23 cellular contexts compared by ENCODE assay signal in the genomic region with DNA sequence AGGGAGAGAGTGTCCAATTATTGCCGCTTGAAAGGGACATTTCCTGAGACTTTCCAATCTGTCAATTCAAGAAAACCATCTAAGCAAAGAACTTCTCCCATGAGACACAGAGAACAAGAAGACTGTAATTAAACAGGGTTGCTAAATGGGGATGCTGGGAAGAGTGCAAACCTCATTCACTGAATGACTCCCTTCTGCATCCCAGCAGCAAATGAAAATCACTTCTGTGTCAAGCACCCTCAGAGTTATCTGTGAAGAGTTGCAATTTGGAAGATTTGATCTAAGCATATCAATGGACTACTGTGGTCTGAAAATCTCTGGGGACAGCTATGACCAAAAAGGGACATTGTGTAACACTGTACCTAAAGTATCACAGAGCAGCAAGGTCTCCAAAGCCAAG.
"Had no signal": no experiment of that assay in that cellular context is flagged by ENCODE, and none has a peak within 500 bp of the region (broad histone marks: within the 10 kb centered on the region; RNA-seq: fewer than 3 reads in every experiment).

No MANE protein-coding gene starts in this region.

- H3K27ac Mint-ChIP-seq: endodermal cell; nephron progenitor cell; stimulated activated naive B cell treated with anti-CD40 and anti-IgM and Interleukin-4, amounts not matched to agents 10 μg/mL and 1 μg/mL and 100 μg/mL, for 72 hours; stimulated activated naive CD8-positive, alpha-beta T cell treated with anti-CD3 and anti-CD28 coated beads, Interleukin-15, amount 100 ng/mL, for 72 hours had no signal

- H3K27me3 Mint-ChIP-seq: naive B cell; stimulated activated naive B cell treated with anti-CD40 and anti-IgM and Interleukin-4, amounts not matched to agents 10 μg/mL and 1 μg/mL and 100 μg/mL, for 72 hours; stimulated activated naive CD8-positive, alpha-beta T cell treated with anti-CD3 and anti-CD28 coated beads, Interleukin-15, amount 100 ng/mL, for 72 hours had no signal

- H3K9me3 Mint-ChIP-seq: endodermal cell; naive B cell; nephron progenitor cell; stimulated activated naive B cell treated with anti-CD40 and anti-IgM and Interleukin-4, amounts not matched to agents 10 μg/mL and 1 μg/mL and 100 μg/mL, for 72 hours; stimulated activated naive CD8-positive, alpha-beta T cell treated with anti-CD3 and anti-CD28 coated beads, Interleukin-15, amount 100 ng/mL, for 72 hours had no signal

- DNase-seq: effector CD4-positive, alpha-beta T cell; endodermal cell; heart left ventricle; hippocampal formation; left colon; left ventricle myocardium superior; mesendoderm; naive B cell; nephron progenitor cell; posterior cingulate gyrus; spleen; stimulated activated CD4-positive, alpha-beta T cell treated with anti-CD3 and anti-CD28 coated beads, Interleukin-15, amount 100 ng/mL, for 24 hours; stimulated activated CD4-positive, alpha-beta T cell treated with anti-CD3 and anti-CD28 coated beads, Interleukin-1b, Interleukin-23, amount 100 ng/mL, for 48 hours; stimulated activated CD4-positive, alpha-beta T cell treated with anti-CD3 and anti-CD28 coated beads, Interleukin-4, amount 100 ng/mL, for 24 hours; stimulated activated naive B cell treated with anti-CD40 and anti-IgM and Interleukin-4, amounts not matched to agents 10 μg/mL and 1 μg/mL and 100 μg/mL, for 72 hours; stimulated activated naive CD8-positive, alpha-beta T cell treated with anti-CD3 and anti-CD28 coated beads, Interleukin-15, amount 100 ng/mL, for 72 hours; transverse colon had no signal

- FAIRE-seq: frontal cortex, urothelium cell line had no signal

- H3K27me3 ChIP-seq: heart left ventricle, spleen, transverse colon had no signal

- H3K4me3 ChIP-seq: coronary artery, heart left ventricle, lung, spleen, thoracic aorta, transverse colon had no signal

- ATAC-seq: heart left ventricle; left colon; left ventricle myocardium superior; sciatic nerve; stimulated activated naive B cell treated with anti-CD40 and anti-IgM and Interleukin-4, amounts not matched to agents 10 μg/mL and 1 μg/mL and 100 μg/mL, for 72 hours; stimulated activated naive CD8-positive, alpha-beta T cell treated with anti-CD3 and anti-CD28 coated beads, Interleukin-15, amount 100 ng/mL, for 72 hours had no signal

- H3K27ac ChIP-seq: coronary artery, heart left ventricle, thoracic aorta, transverse colon had no signal

- H3K9me3 ChIP-seq: heart left ventricle, spleen, thoracic aorta, transverse colon had no signal

- H3K4me3 Mint-ChIP-seq: endodermal cell; nephron progenitor cell; stimulated activated naive B cell treated with anti-CD40 and anti-IgM and Interleukin-4, amounts not matched to agents 10 μg/mL and 1 μg/mL and 100 μg/mL, for 72 hours; stimulated activated naive CD8-positive, alpha-beta T cell treated with anti-CD3 and anti-CD28 coated beads, Interleukin-15, amount 100 ng/mL, for 72 hours had no signal
